In the genomic region with DNA sequence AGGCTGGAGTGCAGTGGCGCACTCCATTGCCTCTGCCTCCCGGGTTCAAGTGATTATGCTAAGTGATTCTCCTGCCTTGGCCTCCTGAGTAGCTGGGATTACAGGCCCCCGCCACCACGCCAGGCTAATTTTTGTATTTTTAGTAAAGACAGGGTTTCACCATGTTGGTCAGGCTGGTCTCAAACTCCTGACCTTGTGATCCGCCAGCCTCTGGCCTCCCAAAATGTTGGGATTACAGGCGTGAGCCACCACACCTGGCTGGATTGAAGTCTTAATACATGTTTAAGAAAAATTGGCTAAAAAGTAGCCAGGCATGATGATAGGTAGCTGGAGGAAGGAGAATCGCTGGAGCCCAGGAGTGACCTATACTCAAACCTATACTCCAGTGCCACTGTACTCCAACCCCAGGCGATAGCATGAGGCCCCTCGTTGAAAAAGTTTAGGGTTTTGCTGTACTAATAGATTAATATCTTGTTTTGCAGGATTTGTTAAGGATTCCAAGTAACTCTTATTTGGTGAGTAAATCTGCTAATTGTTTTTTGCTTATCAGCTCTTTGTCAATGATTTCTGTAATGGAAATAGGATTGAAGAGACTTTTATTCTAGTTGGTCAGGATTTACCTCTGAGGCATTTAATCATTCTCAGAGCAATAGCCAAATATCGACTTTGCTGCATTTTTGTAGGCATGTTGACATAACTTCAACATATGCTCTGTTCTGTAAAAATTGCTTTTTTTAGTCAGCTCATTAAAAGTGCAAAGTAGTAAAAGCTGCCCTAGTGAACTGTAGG, we compare ENCODE assay signal across 1 cellular context.
TF ChIP-seq lines count a peak whose summit lies in the region.

No MANE protein-coding gene starts in this region.

TF ChIP-seq in K562, 482 proteins besides CTCF, POLR2A, EP300 and RAD21 (continued from another document):
- TF ChIP-seq BCLAF1 (IDR thresholded peaks at IDR 0.05; ENCODE audit: borderline replicate concordance in 1 of 2, control insufficient read depth in 1 of 2, low read depth in 2 of 2, low read length in 1 of 2) (peak in 1 of 2 experiments; percentile 15; a peak in 1 of 4 replicates), SMARCC2 (IDR thresholded peaks at IDR 0.05; ENCODE audit: low read depth) (no peak), HDAC3 (IDR thresholded peaks at IDR 0.05; ENCODE audit: borderline replicate concordance, partially characterized antibody) (peak; percentile 31), ZNF316 (IDR thresholded peaks at IDR 0.05) (peak; percentile 65; the same call in 1 of the 2 replicates), JUN (IDR thresholded peaks at IDR 0.05; ENCODE audit: borderline replicate concordance, low read depth, low read length) (no peak), JUN (CRISPR knock-in tag; IDR thresholded peaks at IDR 0.05; ENCODE audit: borderline replicate concordance) (0 out of 2 replicates have a peak, but pooled peaks have one; percentile 32), NUFIP1 (IDR thresholded peaks at IDR 0.05; ENCODE audit: partially characterized antibody) (no peak), CHCHD3 (CRISPR knock-in tag; IDR thresholded peaks at IDR 0.05) (peak; percentile 69; the same call in 1 of the 2 replicates), GABPA (tag; conservative IDR thresholded peaks at IDR 0.05; ENCODE audit: low read depth) (no peak), MYBL2 (IDR thresholded peaks at IDR 0.05; ENCODE audit: low read depth) (no peak), MYBL2 (CRISPR knock-in tag; IDR thresholded peaks at IDR 0.05; ENCODE audit: borderline replicate concordance) (no peak), POLR2H (tag; IDR thresholded peaks at IDR 0.05; ENCODE audit: low read depth) (no peak; the same call in 1 of the 2 replicates), SETDB1 (IDR thresholded peaks at IDR 0.05; ENCODE audit: low read length) (no peak), CXXC5 (CRISPR knock-in tag; IDR thresholded peaks at IDR 0.05) (no peak), ZBTB17 (CRISPR knock-in tag; IDR thresholded peaks at IDR 0.05) (no peak), IRF1 (CRISPR knock-in tag; IDR thresholded peaks at IDR 0.05; ENCODE audit: borderline replicate concordance) (no peak), FOXJ3 (CRISPR knock-in tag; IDR thresholded peaks at IDR 0.05) (no peak), HOXB6 (CRISPR knock-in tag; IDR thresholded peaks at IDR 0.05; ENCODE audit: borderline replicate concordance) (no peak), ETV5 (CRISPR knock-in tag; IDR thresholded peaks at IDR 0.05; ENCODE audit: low read depth) (no peak), TEAD4 (IDR thresholded peaks at IDR 0.05; ENCODE audit: low read length) (0 out of 2 replicates have a peak, but pooled peaks have one; percentile 9), TEAD4 (CRISPR knock-in tag; IDR thresholded peaks at IDR 0.05; ENCODE audit: borderline replicate concordance) (no peak), ADNP (tag; IDR thresholded peaks at IDR 0.05) (no peak), CHD1 (IDR thresholded peaks at IDR 0.05; ENCODE audit: low read length) (peak; percentile 69), MTA1 (IDR thresholded peaks at IDR 0.05; ENCODE audit: borderline replicate concordance) (no peak), MTA2 (IDR thresholded peaks at IDR 0.05; ENCODE audit: low read depth) (no peak), HNRNPLL (IDR thresholded peaks at IDR 0.05; ENCODE audit: low read depth, low read length, poor library complexity, severe bottlenecking) (no peak), TBL1XR1 (IDR thresholded peaks at IDR 0.05; ENCODE audit: low read length in 2 of 2) (no peak), ZNF586 (CRISPR knock-in tag; conservative IDR thresholded peaks at IDR 0.05) (0 out of 2 replicates have a peak, but pooled peaks have one; percentile 12), ZFX (CRISPR knock-in tag; IDR thresholded peaks at IDR 0.05) (no peak), MAFF (IDR thresholded peaks at IDR 0.05; ENCODE audit: low read length) (no peak)
- TF ChIP-seq, protein P1, sequence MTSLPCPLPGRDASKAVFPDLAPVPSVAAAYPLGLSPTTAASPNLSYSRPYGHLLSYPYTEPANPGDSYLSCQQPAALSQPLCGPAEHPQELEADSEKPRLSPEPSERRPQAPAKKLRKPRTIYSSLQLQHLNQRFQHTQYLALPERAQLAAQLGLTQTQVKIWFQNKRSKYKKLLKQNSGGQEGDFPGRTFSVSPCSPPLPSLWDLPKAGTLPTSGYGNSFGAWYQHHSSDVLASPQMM (CRISPR knock-in tag; IDR thresholded peaks at IDR 0.05): no peak
- TF ChIP-seq, protein P2, sequence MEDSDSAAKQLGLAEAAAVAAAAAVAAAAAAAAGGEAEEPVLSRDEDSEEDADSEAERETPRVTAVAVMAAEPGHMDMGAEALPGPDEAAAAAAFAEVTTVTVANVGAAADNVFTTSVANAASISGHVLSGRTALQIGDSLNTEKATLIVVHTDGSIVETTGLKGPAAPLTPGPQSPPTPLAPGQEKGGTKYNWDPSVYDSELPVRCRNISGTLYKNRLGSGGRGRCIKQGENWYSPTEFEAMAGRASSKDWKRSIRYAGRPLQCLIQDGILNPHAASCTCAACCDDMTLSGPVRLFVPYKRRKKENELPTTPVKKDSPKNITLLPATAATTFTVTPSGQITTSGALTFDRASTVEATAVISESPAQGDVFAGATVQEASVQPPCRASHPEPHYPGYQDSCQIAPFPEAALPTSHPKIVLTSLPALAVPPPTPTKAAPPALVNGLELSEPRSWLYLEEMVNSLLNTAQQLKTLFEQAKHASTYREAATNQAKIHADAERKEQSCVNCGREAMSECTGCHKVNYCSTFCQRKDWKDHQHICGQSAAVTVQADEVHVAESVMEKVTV (CRISPR knock-in tag; IDR thresholded peaks at IDR 0.05): no peak
- TF ChIP-seq, protein P3, sequence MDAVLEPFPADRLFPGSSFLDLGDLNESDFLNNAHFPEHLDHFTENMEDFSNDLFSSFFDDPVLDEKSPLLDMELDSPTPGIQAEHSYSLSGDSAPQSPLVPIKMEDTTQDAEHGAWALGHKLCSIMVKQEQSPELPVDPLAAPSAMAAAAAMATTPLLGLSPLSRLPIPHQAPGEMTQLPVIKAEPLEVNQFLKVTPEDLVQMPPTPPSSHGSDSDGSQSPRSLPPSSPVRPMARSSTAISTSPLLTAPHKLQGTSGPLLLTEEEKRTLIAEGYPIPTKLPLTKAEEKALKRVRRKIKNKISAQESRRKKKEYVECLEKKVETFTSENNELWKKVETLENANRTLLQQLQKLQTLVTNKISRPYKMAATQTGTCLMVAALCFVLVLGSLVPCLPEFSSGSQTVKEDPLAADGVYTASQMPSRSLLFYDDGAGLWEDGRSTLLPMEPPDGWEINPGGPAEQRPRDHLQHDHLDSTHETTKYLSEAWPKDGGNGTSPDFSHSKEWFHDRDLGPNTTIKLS (IDR thresholded peaks at IDR 0.05; ENCODE audit: borderline replicate concordance, low read depth): no peak
- TF ChIP-seq, protein P4, sequence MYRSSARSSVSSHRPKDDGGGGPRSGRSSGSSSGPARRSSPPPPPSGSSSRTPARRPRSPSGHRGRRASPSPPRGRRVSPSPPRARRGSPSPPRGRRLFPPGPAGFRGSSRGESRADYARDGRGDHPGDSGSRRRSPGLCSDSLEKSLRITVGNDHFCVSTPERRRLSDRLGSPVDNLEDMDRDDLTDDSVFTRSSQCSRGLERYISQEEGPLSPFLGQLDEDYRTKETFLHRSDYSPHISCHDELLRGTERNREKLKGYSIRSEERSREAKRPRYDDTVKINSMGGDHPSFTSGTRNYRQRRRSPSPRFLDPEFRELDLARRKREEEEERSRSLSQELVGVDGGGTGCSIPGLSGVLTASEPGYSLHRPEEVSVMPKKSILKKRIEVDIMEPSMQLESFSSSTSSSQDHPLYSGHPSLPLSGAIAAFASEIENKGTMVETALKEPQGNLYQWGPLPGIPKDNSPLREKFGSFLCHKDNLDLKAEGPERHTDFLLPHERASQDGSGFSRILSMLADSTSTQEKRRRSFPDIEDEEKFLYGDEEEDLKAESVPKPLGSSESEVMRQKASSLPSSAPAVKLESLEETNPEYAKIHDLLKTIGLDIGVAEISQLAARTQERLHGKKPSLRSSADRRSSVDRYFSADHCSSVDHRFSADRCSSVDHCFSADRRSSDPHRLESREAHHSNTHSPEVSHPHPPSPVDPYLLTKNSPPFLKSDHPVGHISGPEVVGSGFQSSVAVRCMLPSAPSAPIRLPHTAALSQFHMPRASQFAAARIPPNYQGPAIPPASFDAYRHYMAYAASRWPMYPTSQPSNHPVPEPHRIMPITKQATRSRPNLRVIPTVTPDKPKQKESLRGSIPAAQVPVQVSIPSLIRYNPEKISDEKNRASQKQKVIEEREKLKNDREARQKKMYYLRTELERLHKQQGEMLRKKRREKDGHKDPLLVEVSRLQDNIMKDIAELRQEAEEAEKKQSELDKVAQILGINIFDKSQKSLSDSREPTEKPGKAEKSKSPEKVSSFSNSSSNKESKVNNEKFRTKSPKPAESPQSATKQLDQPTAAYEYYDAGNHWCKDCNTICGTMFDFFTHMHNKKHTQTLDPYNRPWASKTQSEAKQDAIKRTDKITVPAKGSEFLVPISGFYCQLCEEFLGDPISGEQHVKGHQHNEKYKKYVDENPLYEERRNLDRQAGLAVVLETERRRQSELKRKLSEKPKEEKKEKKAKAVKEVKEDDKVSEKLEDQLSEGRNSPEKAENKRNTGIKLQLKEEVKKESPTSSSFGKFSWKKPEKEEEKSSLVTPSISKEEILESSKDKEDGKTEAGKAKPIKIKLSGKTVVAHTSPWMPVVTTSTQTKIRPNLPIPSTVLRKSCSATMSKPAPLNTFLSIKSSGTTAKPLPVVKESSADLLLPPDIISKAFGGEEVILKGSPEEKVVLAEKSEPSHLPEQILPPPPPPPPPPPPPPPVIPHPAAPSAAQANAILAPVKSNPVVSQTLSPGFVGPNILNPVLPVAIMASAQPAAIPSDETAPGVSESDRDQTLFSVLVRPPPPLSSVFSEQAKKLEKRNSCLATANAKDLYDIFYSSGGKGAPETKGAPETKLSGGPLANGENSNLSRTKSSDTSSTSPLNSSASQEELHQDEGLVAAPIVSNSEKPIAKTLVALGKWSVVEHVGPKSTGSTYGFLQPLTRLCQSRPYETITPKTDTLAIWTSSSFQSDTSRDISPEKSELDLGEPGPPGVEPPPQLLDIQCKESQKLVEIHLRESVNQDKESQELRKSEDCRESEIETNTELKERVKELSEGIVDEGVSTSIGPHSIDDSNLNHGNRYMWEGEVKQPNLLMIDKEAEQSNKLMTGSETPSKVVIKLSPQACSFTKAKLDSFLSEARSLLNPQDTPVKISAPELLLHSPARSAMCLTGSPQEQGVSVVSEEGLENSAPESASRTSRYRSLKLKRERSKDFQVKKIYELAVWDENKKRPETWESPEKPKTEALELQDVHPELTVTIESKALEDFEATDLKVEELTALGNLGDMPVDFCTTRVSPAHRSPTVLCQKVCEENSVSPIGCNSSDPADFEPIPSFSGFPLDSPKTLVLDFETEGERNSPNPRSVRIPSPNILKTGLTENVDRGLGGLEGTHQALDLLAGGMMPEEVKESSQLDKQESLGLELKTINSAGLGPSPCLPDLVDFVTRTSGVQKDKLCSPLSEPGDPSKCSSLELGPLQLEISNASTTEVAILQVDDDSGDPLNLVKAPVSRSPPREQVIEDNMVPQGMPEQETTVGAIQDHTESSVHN (IDR thresholded peaks at IDR 0.05; ENCODE audit: borderline replicate concordance in 1 of 2, low read depth in 1 of 2): no peak
TF ChIP-seq in K562: peak in this region for 47.
